9 cellular contexts compared by ENCODE assay signal in genomic region chr17:41972571-41973411, GRCh38. TPM values are rescaled to one million over a fixed set of nuclear protein-coding genes. Genes with fewer than 3 reads are reported as not detected.
DNase-seq lines count a peak whose midpoint lies in the region; ATAC-seq and TF ChIP-seq lines count a peak whose summit lies in the region.
"Had no signal": no experiment of that assay in that cellular context is flagged by ENCODE, and none has a peak within 500 bp of the region (broad histone marks: within the 10 kb centered on the region; RNA-seq: fewer than 3 reads in every experiment).

No MANE protein-coding gene starts in this region.

- 57 to 62% methylated on average over 6 to 7 of the region's 22 CpGs for WGBS in gastroesophageal sphincter (ENCODE audit: low coverage in 1 of 2), 2 donors
- WGBS in psoas muscle, 3 donors = 7 to 19% (median 16%) methylated on average over 22 of the region's 22 CpGs

- H3K9me3 ChIP-seq in gastroesophageal sphincter (no peaks in the 10 kb centered on the region), psoas muscle (no peaks in the 10 kb centered on the region), vagina (no peaks in the 10 kb centered on the region)

- DNase-seq in NCI-H526 treated with DMSO at 0.1 percent for 48 hours (lab: John Stamatoyannopoulos, UW) (peak; percentile 52), psoas muscle (peak; percentile 54 to 88), vagina (ENCODE audit: extremely low spot score in 2 of 2) (no peak), NCI-H1048 (lab: John Stamatoyannopoulos, UW) (no peak)

- peaks cover 0 to 91% (median 23%) of the 10 kb centered on the region in 3 donors for H3K4me1 ChIP-seq in gastroesophageal sphincter
- peaks cover 30% of the 10 kb centered on the region for H3K4me1 ChIP-seq in psoas muscle
- H3K4me1 ChIP-seq in vagina = peaks cover 93% of the 10 kb centered on the region

- TF ChIP-seq CTCF in gastroesophageal sphincter (IDR thresholded peaks at IDR 0.05) (no peak), psoas muscle (IDR thresholded peaks at IDR 0.05) (no peak), vagina (IDR thresholded peaks at IDR 0.05) (no peak)

- peak overlapping the region in 3 of 4 donors; percentile 56 to 74 (median 69) for H3K27ac ChIP-seq in gastroesophageal sphincter
- peak overlapping the region; percentile 80 for H3K27ac ChIP-seq in psoas muscle
- H3K27ac ChIP-seq in vagina = no peak overlapping the region

- H3K36me3 ChIP-seq in gastroesophageal sphincter (peaks cover 0 to 99% of the 10 kb centered on the region in 2 donors), psoas muscle (ENCODE audit: insufficient read depth in 1 of 2, low read depth in 1 of 2) (peaks cover 4 to 78% of the 10 kb centered on the region in 2 donors), vagina (peaks cover 0 to 74% of the 10 kb centered on the region in 2 donors)

- ATAC-seq in GM21786 (IDR thresholded peaks at IDR 0.05; ENCODE audit: unreplicated experiment) = peak; percentile 78
- peak; percentile 10 for ATAC-seq in gastroesophageal sphincter
- ATAC-seq in psoas muscle = peak; percentile 74 to 88 (median 82)
- ATAC-seq in HG03045 (IDR thresholded peaks at IDR 0.05; ENCODE audit: unreplicated experiment) = no peak
- ATAC-seq in GM19467 (IDR thresholded peaks at IDR 0.05; ENCODE audit: unreplicated experiment) = no peak

- TF ChIP-seq EP300 in gastroesophageal sphincter (IDR thresholded peaks at IDR 0.05) = no peak

- no peaks in the 10 kb centered on the region for H3K27me3 ChIP-seq in gastroesophageal sphincter
- H3K27me3 ChIP-seq in psoas muscle (ENCODE audit: insufficient read depth in 3 of 3, low read length in 2 of 3) = no peaks in the 10 kb centered on the region
- H3K27me3 ChIP-seq in vagina = no peaks in the 10 kb centered on the region

- intact Hi-C loops in psoas muscle (cut with DNase I) (no loop called here), vagina (cut with DNase I) (no loop called here)

- H3K4me3 ChIP-seq in gastroesophageal sphincter (no peak overlapping the region), psoas muscle (peak overlapping the region; percentile 15), vagina (no peak overlapping the region)
- H3K4me3 ChIP-seq: smooth muscle cell had no signal

- TF ChIP-seq POLR2A in gastroesophageal sphincter (IDR thresholded peaks at IDR 0.05) = no peak
- TF ChIP-seq POLR2A in vagina (IDR thresholded peaks at IDR 0.05) = no peak

RNA-seq across cellular contexts. Expression of gene CNP, which starts 6.2 kb away (rescaled TPM):
- total RNA-seq in gastroesophageal sphincter = 10 to 100 TPM; 56.7 to 97.9 (median 64.7) TPM
- 10 to 100 TPM; 21.0 to 26.8 (median 22.9) TPM for total RNA-seq in psoas muscle
- polyA plus RNA-seq in psoas muscle = 10 to 100 TPM; 17.6 to 22.6 (median 21.2) TPM
- 54.0 TPM for total RNA-seq in vagina

RNA-seq across cellular contexts. Expression of gene ODAD4, which starts 42.4 kb away (rescaled TPM):
- total RNA-seq in gastroesophageal sphincter (1 to 10 TPM in 1 of 4 donors, under 1 TPM in 3; 0.19 to 2.2 (median 0.60) TPM), psoas muscle (under 1 TPM in 2 of 4 donors, not detected in 2; 0.17 to 0.32 TPM), vagina (1.7 TPM)
- under 1 TPM; 0.31 to 0.99 (median 0.63) TPM for polyA plus RNA-seq in psoas muscle

RNA-seq across cellular contexts. Expression of gene DNAJC7, which starts 44.4 kb away (rescaled TPM):
- 10 to 100 TPM; 41.9 to 59.6 (median 54.4) TPM for total RNA-seq in gastroesophageal sphincter
- 100 to 1,000 TPM in 1 of 4 donors, 10 to 100 TPM in 3; 66.3 to 102 (median 76.9) TPM for total RNA-seq in psoas muscle
- polyA plus RNA-seq in psoas muscle = 100 to 1,000 TPM in 1 of 3 donors, 10 to 100 TPM in 2; 85.4 to 142 (median 93.3) TPM
- total RNA-seq in vagina = 60.2 TPM

RNA-seq across cellular contexts. Expression of gene NKIRAS2, which starts 47.1 kb away (rescaled TPM):
- total RNA-seq in gastroesophageal sphincter (10 to 100 TPM; 40.1 to 72.3 (median 52.8) TPM), psoas muscle (10 to 100 TPM; 35.0 to 46.8 (median 39.4) TPM), vagina (28.7 TPM)
- polyA plus RNA-seq in psoas muscle = 10 to 100 TPM; 41.5 to 81.1 (median 43.1) TPM

RNA-seq across cellular contexts. Expression of gene ACLY, which starts 54.0 kb away (rescaled TPM):
- total RNA-seq in gastroesophageal sphincter (10 to 100 TPM; 40.8 to 84.0 (median 61.6) TPM), psoas muscle (10 to 100 TPM; 18.6 to 24.1 (median 21.5) TPM), vagina (74.9 TPM)
- 10 to 100 TPM; 10.5 to 20.5 (median 17.9) TPM for polyA plus RNA-seq in psoas muscle

Comparison
In these comparisons a context has a peak if more than half of its experiments do, and no peak if none do; other contexts are left out.
1. ATAC-seq: peak in GM21786 (single experiment), gastroesophageal sphincter (single experiment) and psoas muscle (4 of 4); none in HG03045 (single experiment) and GM19467 (single experiment).
2. DNase-seq: peak in NCI-H526 treated with DMSO at 0.1 percent for 48 hours (single experiment) and psoas muscle (2 of 2); none in vagina (0 of 2) and NCI-H1048 (single experiment).